1 cellular context compared by ENCODE assay signal in genomic region chr3:4643904-4644547, GRCh38.
A peak's percentile ranks its signal among the peaks of the same experiment; 100 is the strongest.
TF ChIP-seq lines count a peak whose summit lies in the region.

No MANE protein-coding gene starts in this region.

TF ChIP-seq in K562, 482 proteins besides CTCF, POLR2A, EP300 and RAD21 (continued from another document and continues in another):
- no peak for TF ChIP-seq NR4A1 (CRISPR knock-in tag; IDR thresholded peaks at IDR 0.05)
- TF ChIP-seq NR4A1 (tag; IDR thresholded peaks at IDR 0.05), result peak; percentile 76
- peak; percentile 88 for TF ChIP-seq TFAP4 (CRISPR knock-in tag; IDR thresholded peaks at IDR 0.05; ENCODE audit: borderline replicate concordance)
- no peak for TF ChIP-seq USF2 (CRISPR knock-in tag; IDR thresholded peaks at IDR 0.05)
- 0 out of 4 replicates have a peak, but pooled peaks of 1 of the 2 experiments have one; percentile 47 for TF ChIP-seq ZNF318 (IDR thresholded peaks at IDR 0.05; ENCODE audit: borderline replicate concordance in 1 of 2, low read depth in 1 of 2)
- TF ChIP-seq MLX (CRISPR knock-in tag; conservative IDR thresholded peaks at IDR 0.05), result no peak; a peak in 1 of 4 replicates
- TF ChIP-seq TOE1 (IDR thresholded peaks at IDR 0.05; ENCODE audit: borderline replicate concordance), result peak; percentile 71; the same call in 1 of the 2 replicates
- no peak for TF ChIP-seq TOE1 (CRISPR knock-in tag; IDR thresholded peaks at IDR 0.05; ENCODE audit: borderline replicate concordance, low read depth)
- TF ChIP-seq ZNF717 (CRISPR knock-in tag; IDR thresholded peaks at IDR 0.05), result no peak
- no peak for TF ChIP-seq NFXL1 (CRISPR knock-in tag; IDR thresholded peaks at IDR 0.05)
- TF ChIP-seq DNMT1 (IDR thresholded peaks at IDR 0.05), result no peak
- TF ChIP-seq ADNP (tag; IDR thresholded peaks at IDR 0.05), result peak; percentile 20; the same call in 1 of the 2 replicates
- peak in 1 of 2 experiments; percentile 92; a peak in 3 of 4 replicates for TF ChIP-seq FOXA3 (CRISPR knock-in tag; conservative IDR thresholded peaks at IDR 0.05 in 1 of 2, IDR thresholded peaks at IDR 0.05 in 1 of 2)
- peak; percentile 97 for TF ChIP-seq HDAC2 (IDR thresholded peaks at IDR 0.05)
- TF ChIP-seq E2F1 (CRISPR knock-in tag; IDR thresholded peaks at IDR 0.05), result peak; percentile 75; the same call in 1 of the 2 replicates
- peak; percentile 97 for TF ChIP-seq MTA2 (IDR thresholded peaks at IDR 0.05; ENCODE audit: low read depth)
- no peak for TF ChIP-seq ZBTB43 (CRISPR knock-in tag; IDR thresholded peaks at IDR 0.05)
- no peak for TF ChIP-seq CSDE1 (IDR thresholded peaks at IDR 0.05)
- 0 out of 2 replicates have a peak, but pooled peaks have one; percentile 44 for TF ChIP-seq XRCC5 (IDR thresholded peaks at IDR 0.05; ENCODE audit: low read depth, low read length)
- TF ChIP-seq KAT7 (CRISPR knock-in tag; IDR thresholded peaks at IDR 0.05; ENCODE audit: borderline replicate concordance), result peak; percentile 92; the same call in 1 of the 2 replicates
- no peak for TF ChIP-seq BRD4 (IDR thresholded peaks at IDR 0.05)
- TF ChIP-seq EHMT2 (IDR thresholded peaks at IDR 0.05), result peak; percentile 88
- TF ChIP-seq, protein P1, sequence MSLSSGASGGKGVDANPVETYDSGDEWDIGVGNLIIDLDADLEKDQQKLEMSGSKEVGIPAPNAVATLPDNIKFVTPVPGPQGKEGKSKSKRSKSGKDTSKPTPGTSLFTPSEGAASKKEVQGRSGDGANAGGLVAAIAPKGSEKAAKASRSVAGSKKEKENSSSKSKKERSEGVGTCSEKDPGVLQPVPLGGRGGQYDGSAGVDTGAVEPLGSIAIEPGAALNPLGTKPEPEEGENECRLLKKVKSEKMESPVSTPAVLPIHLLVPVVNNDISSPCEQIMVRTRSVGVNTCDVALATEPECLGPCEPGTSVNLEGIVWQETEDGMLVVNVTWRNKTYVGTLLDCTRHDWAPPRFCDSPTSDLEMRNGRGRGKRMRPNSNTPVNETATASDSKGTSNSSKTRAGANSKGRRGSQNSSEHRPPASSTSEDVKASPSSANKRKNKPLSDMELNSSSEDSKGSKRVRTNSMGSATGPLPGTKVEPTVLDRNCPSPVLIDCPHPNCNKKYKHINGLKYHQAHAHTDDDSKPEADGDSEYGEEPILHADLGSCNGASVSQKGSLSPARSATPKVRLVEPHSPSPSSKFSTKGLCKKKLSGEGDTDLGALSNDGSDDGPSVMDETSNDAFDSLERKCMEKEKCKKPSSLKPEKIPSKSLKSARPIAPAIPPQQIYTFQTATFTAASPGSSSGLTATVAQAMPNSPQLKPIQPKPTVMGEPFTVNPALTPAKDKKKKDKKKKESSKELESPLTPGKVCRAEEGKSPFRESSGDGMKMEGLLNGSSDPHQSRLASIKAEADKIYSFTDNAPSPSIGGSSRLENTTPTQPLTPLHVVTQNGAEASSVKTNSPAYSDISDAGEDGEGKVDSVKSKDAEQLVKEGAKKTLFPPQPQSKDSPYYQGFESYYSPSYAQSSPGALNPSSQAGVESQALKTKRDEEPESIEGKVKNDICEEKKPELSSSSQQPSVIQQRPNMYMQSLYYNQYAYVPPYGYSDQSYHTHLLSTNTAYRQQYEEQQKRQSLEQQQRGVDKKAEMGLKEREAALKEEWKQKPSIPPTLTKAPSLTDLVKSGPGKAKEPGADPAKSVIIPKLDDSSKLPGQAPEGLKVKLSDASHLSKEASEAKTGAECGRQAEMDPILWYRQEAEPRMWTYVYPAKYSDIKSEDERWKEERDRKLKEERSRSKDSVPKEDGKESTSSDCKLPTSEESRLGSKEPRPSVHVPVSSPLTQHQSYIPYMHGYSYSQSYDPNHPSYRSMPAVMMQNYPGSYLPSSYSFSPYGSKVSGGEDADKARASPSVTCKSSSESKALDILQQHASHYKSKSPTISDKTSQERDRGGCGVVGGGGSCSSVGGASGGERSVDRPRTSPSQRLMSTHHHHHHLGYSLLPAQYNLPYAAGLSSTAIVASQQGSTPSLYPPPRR (CRISPR knock-in tag; IDR thresholded peaks at IDR 0.05; ENCODE audit: borderline replicate concordance), result peak; percentile 89; the same call in 1 of the 2 replicates
- no peak for TF ChIP-seq CAMTA2 (CRISPR knock-in tag; conservative IDR thresholded peaks at IDR 0.05)
- peak; percentile 41; the same call in 1 of the 2 replicates for TF ChIP-seq MYC (IDR thresholded peaks at IDR 0.05; ENCODE audit: low read depth, low read length)
- TF ChIP-seq MYC (CRISPR knock-in tag; IDR thresholded peaks at IDR 0.05; ENCODE audit: borderline replicate concordance, low read depth), result no peak
- TF ChIP-seq CBFB (CRISPR knock-in tag; IDR thresholded peaks at IDR 0.05), result peak; percentile 59; the same call in 1 of the 2 replicates
- TF ChIP-seq, protein P2, sequence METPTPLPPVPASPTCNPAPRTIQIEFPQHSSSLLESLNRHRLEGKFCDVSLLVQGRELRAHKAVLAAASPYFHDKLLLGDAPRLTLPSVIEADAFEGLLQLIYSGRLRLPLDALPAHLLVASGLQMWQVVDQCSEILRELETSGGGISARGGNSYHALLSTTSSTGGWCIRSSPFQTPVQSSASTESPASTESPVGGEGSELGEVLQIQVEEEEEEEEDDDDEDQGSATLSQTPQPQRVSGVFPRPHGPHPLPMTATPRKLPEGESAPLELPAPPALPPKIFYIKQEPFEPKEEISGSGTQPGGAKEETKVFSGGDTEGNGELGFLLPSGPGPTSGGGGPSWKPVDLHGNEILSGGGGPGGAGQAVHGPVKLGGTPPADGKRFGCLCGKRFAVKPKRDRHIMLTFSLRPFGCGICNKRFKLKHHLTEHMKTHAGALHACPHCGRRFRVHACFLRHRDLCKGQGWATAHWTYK (CRISPR knock-in tag; IDR thresholded peaks at IDR 0.05), result no peak
- TF ChIP-seq ARID1B (IDR thresholded peaks at IDR 0.05), result peak; percentile 99
- no peak for TF ChIP-seq E2F8 (IDR thresholded peaks at IDR 0.05; ENCODE audit: low read depth, partially characterized antibody)
- TF ChIP-seq MIER1 (IDR thresholded peaks at IDR 0.05; ENCODE audit: low read depth), result 0 out of 2 replicates have a peak, but pooled peaks have one; percentile 46
